In the genomic region with DNA sequence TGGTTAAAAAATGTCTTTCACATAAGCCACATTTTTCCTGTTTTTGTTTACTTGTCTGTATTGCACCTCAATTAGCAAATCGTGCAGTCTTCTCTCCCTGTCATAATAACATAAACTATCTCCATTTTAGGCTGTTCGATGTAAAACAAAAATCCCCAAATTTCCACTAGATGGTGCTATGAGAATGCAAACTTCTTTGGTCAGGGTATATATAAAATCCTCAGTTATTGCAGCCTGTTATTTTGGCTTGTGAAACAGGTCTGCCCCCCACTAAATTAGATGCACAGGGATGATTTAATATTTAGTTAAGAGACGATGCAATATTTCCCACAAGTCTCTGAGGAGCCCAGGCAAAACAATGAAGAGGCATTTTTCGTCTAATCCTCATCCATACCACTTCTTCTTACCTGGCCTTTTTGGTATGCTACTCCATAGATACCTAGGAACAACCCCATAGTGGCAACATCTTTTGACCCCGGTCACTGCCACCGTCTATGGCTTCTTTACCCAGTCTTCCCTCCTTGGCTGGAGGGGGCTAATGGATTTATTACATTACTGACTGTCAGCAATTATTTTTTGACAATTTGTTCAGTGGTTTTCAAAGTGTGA, we compare ENCODE assay signal across 8 cellular contexts.
DNase-seq lines count a peak whose midpoint lies in the region; ATAC-seq and TF ChIP-seq lines count a peak whose summit lies in the region.
"Had no signal": no experiment of that assay in that cellular context is flagged by ENCODE, and none has a peak within 500 bp of the region (broad histone marks: within the 10 kb centered on the region; RNA-seq: fewer than 3 reads in every experiment).

No MANE protein-coding gene starts in this region.

- no peak overlapping the region for H4K8ac ChIP-seq in mesenchymal stem cell (ENCODE audit: low read length)

- H3K18ac ChIP-seq in mesenchymal stem cell (ENCODE audit: low read depth in 1 of 2, low read length in 2 of 2) = peak overlapping the region in 1 of 2 experiments; percentile 16

- H3K79me2 ChIP-seq in OCI-LY3 (ENCODE audit: low read length) = no peaks in the 10 kb centered on the region

- no peak overlapping the region for H2BK120ac ChIP-seq in mesenchymal stem cell (ENCODE audit: low read depth, low read length)

- no peaks in the 10 kb centered on the region for H3K79me1 ChIP-seq in mesenchymal stem cell (replicated peaks; ENCODE audit: low read length, poor library complexity, severe bottlenecking)

- peak; percentile 79 for ATAC-seq in GM21717 (IDR thresholded peaks at IDR 0.05; ENCODE audit: unreplicated experiment)

- H3K4ac ChIP-seq in mesenchymal stem cell (ENCODE audit: low read depth in 1 of 2, low read length in 2 of 2) = no peak overlapping the region

- peak; percentile 56 for TF ChIP-seq CTCF in GM06990 (IDR thresholded peaks at IDR 0.05; ENCODE audit: insufficient read depth, low read length, poor library complexity, severe bottlenecking)
- peak; percentile 77 for TF ChIP-seq CTCF in OCI-LY3 (IDR thresholded peaks at IDR 0.05; ENCODE audit: low read depth, low read length)

- H3K27me3 ChIP-seq in GM06990 (replicated peaks; ENCODE audit: control insufficient read depth, insufficient read depth, low read length) (no peaks in the 10 kb centered on the region), OCI-LY3 (ENCODE audit: low read depth, low read length) (no peaks in the 10 kb centered on the region), mesenchymal stem cell (ENCODE audit: control insufficient read depth in 1 of 2, insufficient read depth in 1 of 2, low read length in 2 of 2) (no peaks in the 10 kb centered on the region)

- no peak for DNase-seq in GM06990 (ENCODE audit: extremely low read depth, insufficient read length)
- DNase-seq in KG1 (lab: John Stamatoyannopoulos, UW) = peak; percentile 46
- DNase-seq in dermis microvascular lymphatic vessel endothelial cell (ENCODE audit: low read depth in 2 of 2) = peak; percentile 34 to 53
- peak; percentile 73 for DNase-seq in mesenchymal stem cell
- no peak for DNase-seq in effector CD4-positive, alpha-beta T cell

- H2AFZ ChIP-seq in OCI-LY3 (ENCODE audit: low read depth, low read length) = peak overlapping the region; percentile 96
- H2AFZ ChIP-seq in mesenchymal stem cell (ENCODE audit: low read depth, low read length) = no peak overlapping the region

- H3K27ac ChIP-seq in OCI-LY3 (ENCODE audit: low read length) (no peak overlapping the region), mesenchymal stem cell (ENCODE audit: low read length, poor library complexity, severe bottlenecking) (no peak overlapping the region)
- H3K27ac ChIP-seq: thoracic aorta had no signal

- H4K91ac ChIP-seq in mesenchymal stem cell (ENCODE audit: low read length) = no peak overlapping the region

- H2BK5ac ChIP-seq in mesenchymal stem cell (ENCODE audit: low read depth, low read length, poor library complexity, severe bottlenecking) = no peak overlapping the region

- H4K20me1 ChIP-seq in OCI-LY3 (ENCODE audit: insufficient read depth, low read length) = no peaks in the 10 kb centered on the region

- H3K4me1 ChIP-seq in OCI-LY3 (ENCODE audit: low read length) (peaks cover 20% of the 10 kb centered on the region), mesenchymal stem cell (ENCODE audit: control insufficient read depth, insufficient read depth, low read depth, low read length) (peaks cover 3% of the 10 kb centered on the region)

- H3K4me2 ChIP-seq in OCI-LY3 (ENCODE audit: low read length) (peak overlapping the region; percentile 80), mesenchymal stem cell (ENCODE audit: low read length, poor library complexity, severe bottlenecking) (no peak overlapping the region)

- H2AK5ac ChIP-seq in mesenchymal stem cell (ENCODE audit: low read length, severe bottlenecking) = no peak overlapping the region

- 31% methylated on average over 4 of the region's 6 CpGs for whole genome bisulfite sequencing in mesenchymal stem cell

- H3K9me3 ChIP-seq in OCI-LY3 (ENCODE audit: insufficient read depth, low read length) (no peaks in the 10 kb centered on the region), mesenchymal stem cell (ENCODE audit: control insufficient read depth, low read length) (no peaks in the 10 kb centered on the region)
- H3K9me3 ChIP-seq: thoracic aorta had no signal

- no peak overlapping the region for H3K9ac ChIP-seq in OCI-LY3 (ENCODE audit: low read length)
- peak overlapping the region; percentile 25 for H3K9ac ChIP-seq in mesenchymal stem cell (ENCODE audit: low read length)

- H3K14ac ChIP-seq in mesenchymal stem cell (ENCODE audit: low read length in 2 of 2) = no peak overlapping the region

- H2BK12ac ChIP-seq in mesenchymal stem cell (ENCODE audit: low read length in 2 of 2) = no peak overlapping the region

- H3K36me3 ChIP-seq in GM06990 (ENCODE audit: control insufficient read depth, insufficient read depth, low read length) = no peaks in the 10 kb centered on the region
- H3K36me3 ChIP-seq in OCI-LY3 (replicated peaks; ENCODE audit: low read depth, low read length) = no peaks in the 10 kb centered on the region
- H3K36me3 ChIP-seq in mesenchymal stem cell (ENCODE audit: control insufficient read depth in 1 of 2, insufficient read depth in 2 of 2, low read depth in 1 of 2, low read length in 2 of 2) = no peaks in the 10 kb centered on the region
- H3K36me3 ChIP-seq: thoracic aorta had no signal

- no peak overlapping the region for H2BK15ac ChIP-seq in mesenchymal stem cell (ENCODE audit: low read depth, poor library complexity, severe bottlenecking)

- H3K4me3 ChIP-seq in GM06990 (replicated peaks; ENCODE audit: low read depth, low read length) (no peak overlapping the region), OCI-LY3 (ENCODE audit: low read length) (peak overlapping the region; percentile 74; the same call in 1 of the 2 replicates), mesenchymal stem cell (ENCODE audit: insufficient read depth in 1 of 2, low read depth in 1 of 2, low read length in 2 of 2) (no peak overlapping the region)
- H3K4me3 ChIP-seq: thoracic aorta had no signal

- H3K23ac ChIP-seq in mesenchymal stem cell (ENCODE audit: low read length in 2 of 2) = no peak overlapping the region

Comparison
In these comparisons a context has a peak if more than half of its experiments do, and no peak if none do; other contexts are left out.
1. DNase-seq: peak in KG1 (single experiment), dermis microvascular lymphatic vessel endothelial cell (2 of 2) and mesenchymal stem cell (single experiment); none in GM06990 (single experiment) and effector CD4-positive, alpha-beta T cell (single experiment).